ENCODE assay signal across 20 cellular contexts in the genomic region with DNA sequence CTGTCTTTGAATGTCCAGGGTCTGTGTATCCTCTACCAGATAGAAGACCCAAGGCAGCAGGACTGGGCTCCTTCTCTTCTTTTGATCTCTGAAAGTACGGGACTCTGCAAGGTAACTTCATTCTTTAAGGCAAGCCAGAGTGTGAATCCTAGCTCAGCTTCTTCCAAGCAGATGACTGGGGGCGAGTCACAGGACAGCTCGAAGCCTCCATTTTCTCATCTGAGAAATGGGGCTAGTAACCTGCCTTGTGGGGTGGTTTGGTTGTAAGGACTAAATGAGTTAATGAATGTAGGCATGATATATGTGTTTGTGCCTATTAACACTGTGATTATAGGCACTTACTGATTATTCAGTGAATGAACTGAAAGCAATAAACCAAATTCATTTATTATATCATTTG. TPM values are rescaled to one million over a fixed set of nuclear protein-coding genes. Genes with fewer than 3 reads are reported as not detected.
A peak's percentile ranks its signal among the peaks of the same experiment; 100 is the strongest.
DNase-seq lines count a peak whose midpoint lies in the region; ATAC-seq and TF ChIP-seq lines count a peak whose summit lies in the region.
"Had no signal": no experiment of that assay in that cellular context is flagged by ENCODE, and none has a peak within 500 bp of the region (broad histone marks: within the 10 kb centered on the region; RNA-seq: fewer than 3 reads in every experiment).

No MANE protein-coding gene starts in this region.

- H3K79me2 ChIP-seq in GM23248 (ENCODE audit: insufficient read depth), result no peaks in the 10 kb centered on the region

- no peaks in the 10 kb centered on the region for H3K4me1 ChIP-seq in GM23248 (ENCODE audit: insufficient read depth)

- no peak overlapping the region for H3K9ac ChIP-seq in GM23248
- H3K9ac ChIP-seq: neural progenitor cell had no signal

- H3K4me2 ChIP-seq in GM23248 (ENCODE audit: unreplicated experiment), result no peak overlapping the region
- H3K4me2 ChIP-seq: GM23338, neural progenitor cell, smooth muscle cell had no signal

- CTCF ChIA-PET in CD4-positive, alpha-beta T cell (lab: Charles Lee), result interaction anchor here (1.3 to 5.0 kb wide), 3 partner anchors 13 to 47 kb away, joined by 3 to 25 read pairs (median 3); a partner anchor contains a TSS

- H3K9me3 Mint-ChIP-seq in activated CD4-positive, alpha-beta T cell treated with anti-CD3 and anti-CD28 coated beads, Interleukin-2, amount 10 ng/mL, durations not matched to agents 24 days and 14 days, result no peaks in the 10 kb centered on the region
- no peaks in the 10 kb centered on the region for H3K9me3 Mint-ChIP-seq in CD4-positive, alpha-beta T cell
- no peaks in the 10 kb centered on the region for H3K9me3 Mint-ChIP-seq in activated T-helper 2 cell treated with anti-CD3 and anti-CD28 coated beads, Interferon-gamma antibody, Interleukin-2, Interleukin-4, amounts not matched to agents 10 μg/mL and 5 μg/mL and 100 μg/mL, durations not matched to agents 14 hours and 24 hours and 36 hours
- no peaks in the 10 kb centered on the region for H3K9me3 Mint-ChIP-seq in natural killer cell treated with Interleukin-12 subunit alpha and Interleukin-12 subunit beta and Interleukin-15 and Interleukin-18, amount 100 ng/mL, for 72 hours

- no peaks in the 10 kb centered on the region for H3K36me3 ChIP-seq in GM23248 (ENCODE audit: low read depth)
- H3K36me3 ChIP-seq: neural progenitor cell had no signal

- H3K4me3 ChIP-seq in GM23248, result no peak overlapping the region
- H3K4me3 ChIP-seq: GM23338, neural progenitor cell, smooth muscle cell had no signal

- H3K9me3 ChIP-seq in CD4-positive, alpha-beta T cell (ENCODE audit: control insufficient read depth, low read length), result no peaks in the 10 kb centered on the region
- H3K9me3 ChIP-seq in GM23248 (ENCODE audit: low read depth), result no peaks in the 10 kb centered on the region

- no peaks in the 10 kb centered on the region for H3K9me2 ChIP-seq in GM23248 (ENCODE audit: insufficient read depth)

- no peaks in the 10 kb centered on the region for H4K20me1 ChIP-seq in GM23248 (ENCODE audit: insufficient read depth)

- H2AFZ ChIP-seq in GM23248, result no peak overlapping the region
- H2AFZ ChIP-seq: GM23338, neural progenitor cell had no signal

- intact Hi-C loops in activated CD4-positive, alpha-beta T cell treated with anti-CD3 and anti-CD28 coated beads, Interleukin-2, amount 10 ng/mL, durations not matched to agents 24 days and 14 days (cut with micrococcal nuclease), result loop anchor here (5.0 kb wide), 1 partner anchor 44 kb away; no protein-coding TSS in a partner anchor
- intact Hi-C loops in CD4-positive, alpha-beta T cell (cut with DNase I, micrococcal nuclease), result loop anchor here in 1 of 2 experiments (5.0 kb wide), 1 partner anchor 311 kb away; a partner anchor contains a TSS
- intact Hi-C loops in activated T-helper 2 cell treated with anti-CD3 and anti-CD28 coated beads, Interferon-gamma antibody, Interleukin-2, Interleukin-4, amounts not matched to agents 10 μg/mL and 5 μg/mL and 100 μg/mL, durations not matched to agents 14 hours and 24 hours and 36 hours (cut with micrococcal nuclease), result no loop called here

- no peak for TF ChIP-seq CTCF in CD4-positive, alpha-beta T cell (IDR thresholded peaks at IDR 0.05)

- H3F3A ChIP-seq in GM23248 (ENCODE audit: insufficient read depth), result no peaks in the 10 kb centered on the region

- H3K27ac ChIP-seq in CD4-positive, alpha-beta T cell (ENCODE audit: low read depth, low read length), result peak overlapping the region; percentile 48
- no peak overlapping the region for H3K27ac ChIP-seq in GM23248
- H3K27ac ChIP-seq: neural progenitor cell had no signal

- H3K27me3 Mint-ChIP-seq in activated CD4-positive, alpha-beta T cell treated with anti-CD3 and anti-CD28 coated beads, Interleukin-2, amount 10 ng/mL, durations not matched to agents 24 days and 14 days, result no peaks in the 10 kb centered on the region
- H3K27me3 Mint-ChIP-seq in CD4-positive, alpha-beta T cell, result no peaks in the 10 kb centered on the region
- no peaks in the 10 kb centered on the region for H3K27me3 Mint-ChIP-seq in activated T-helper 2 cell treated with anti-CD3 and anti-CD28 coated beads, Interferon-gamma antibody, Interleukin-2, Interleukin-4, amounts not matched to agents 10 μg/mL and 5 μg/mL and 100 μg/mL, durations not matched to agents 14 hours and 24 hours and 36 hours (ENCODE audit: low read depth)
- H3K27me3 Mint-ChIP-seq in natural killer cell treated with Interleukin-12 subunit alpha and Interleukin-12 subunit beta and Interleukin-15 and Interleukin-18, amount 100 ng/mL, for 72 hours, result no peaks in the 10 kb centered on the region
- H3K27me3 Mint-ChIP-seq: brain had no signal

- peak overlapping the region; percentile 65 for H3K4me3 Mint-ChIP-seq in activated CD4-positive, alpha-beta T cell treated with anti-CD3 and anti-CD28 coated beads, Interleukin-2, amount 10 ng/mL, durations not matched to agents 24 days and 14 days
- peak overlapping the region; percentile 77 for H3K4me3 Mint-ChIP-seq in CD4-positive, alpha-beta T cell
- no peak overlapping the region for H3K4me3 Mint-ChIP-seq in activated T-helper 2 cell treated with anti-CD3 and anti-CD28 coated beads, Interferon-gamma antibody, Interleukin-2, Interleukin-4, amounts not matched to agents 10 μg/mL and 5 μg/mL and 100 μg/mL, durations not matched to agents 14 hours and 24 hours and 36 hours (ENCODE audit: low read depth)
- H3K4me3 Mint-ChIP-seq in natural killer cell treated with Interleukin-12 subunit alpha and Interleukin-12 subunit beta and Interleukin-15 and Interleukin-18, amount 100 ng/mL, for 72 hours, result no peak overlapping the region
- H3K4me3 Mint-ChIP-seq: brain, GM23338, neural progenitor cell had no signal

- 95% methylated on average over 3 of the region's 3 CpGs for WGBS in GM23248 (ENCODE audit: low coverage in 1 of 2, low lambda C conversion rate in 2 of 2, missing lambda C conversion rate in 2 of 2), 2 experiments

- peaks cover 31% of the 10 kb centered on the region for H3K36me3 Mint-ChIP-seq in activated CD4-positive, alpha-beta T cell treated with anti-CD3 and anti-CD28 coated beads, Interleukin-2, amount 10 ng/mL, durations not matched to agents 24 days and 14 days (ENCODE audit: low read depth)
- peaks cover 37% of the 10 kb centered on the region for H3K36me3 Mint-ChIP-seq in CD4-positive, alpha-beta T cell (ENCODE audit: low read depth)
- peaks cover 39% of the 10 kb centered on the region for H3K36me3 Mint-ChIP-seq in activated T-helper 2 cell treated with anti-CD3 and anti-CD28 coated beads, Interferon-gamma antibody, Interleukin-2, Interleukin-4, amounts not matched to agents 10 μg/mL and 5 μg/mL and 100 μg/mL, durations not matched to agents 14 hours and 24 hours and 36 hours (ENCODE audit: low read depth)
- peaks cover 6% of the 10 kb centered on the region for H3K36me3 Mint-ChIP-seq in natural killer cell treated with Interleukin-12 subunit alpha and Interleukin-12 subunit beta and Interleukin-15 and Interleukin-18, amount 100 ng/mL, for 72 hours

- no peak for DNase-seq in activated CD4-positive, alpha-beta T cell treated with anti-CD3 and anti-CD28 coated beads, Interleukin-2, amount 10 ng/mL, durations not matched to agents 24 days and 14 days
- DNase-seq in activated CD4-positive, alpha-beta T cell treated with anti-CD3 and anti-CD28 coated beads for 1 hour, result no peak
- DNase-seq in CD4-positive, alpha-beta T cell, result no peak
- no peak for DNase-seq in activated T-helper 2 cell treated with anti-CD3 and anti-CD28 coated beads, Interferon-gamma antibody, Interleukin-2, Interleukin-4, amounts not matched to agents 10 μg/mL and 5 μg/mL and 100 μg/mL, durations not matched to agents 14 hours and 24 hours and 36 hours (ENCODE audit: low spot score)
- no peak for DNase-seq in natural killer cell treated with Interleukin-12 subunit alpha and Interleukin-12 subunit beta and Interleukin-15 and Interleukin-18, amount 100 ng/mL, for 72 hours (ENCODE audit: low spot score)
- no peak for DNase-seq in GM23248
- DNase-seq in GF-D8 (lab: John Stamatoyannopoulos, UW), result no peak
- DNase-seq: activated CD4-positive, alpha-beta T cell treated with anti-CD3 and anti-CD28 coated beads for 48 hours; cortex of kidney; mesendoderm; MM.1S; NCI-H1694; NCI-H82; SHP77 treated with DMSO at 0.1 percent for 48 hours; trophoblast cell had no signal

- POLR2A ChIA-PET in CD4-positive, alpha-beta T cell (lab: Charles Lee), result interaction anchor here (0.9 to 1.9 kb wide), 6 partner anchors 13 to 133 kb away, joined by 3 to 8 read pairs (median 6); no protein-coding TSS in a partner anchor

- H3K27ac Mint-ChIP-seq in activated CD4-positive, alpha-beta T cell treated with anti-CD3 and anti-CD28 coated beads, Interleukin-2, amount 10 ng/mL, durations not matched to agents 24 days and 14 days, result peak overlapping the region; percentile 73
- H3K27ac Mint-ChIP-seq in CD4-positive, alpha-beta T cell, result peak overlapping the region; percentile 81
- H3K27ac Mint-ChIP-seq in activated T-helper 2 cell treated with anti-CD3 and anti-CD28 coated beads, Interferon-gamma antibody, Interleukin-2, Interleukin-4, amounts not matched to agents 10 μg/mL and 5 μg/mL and 100 μg/mL, durations not matched to agents 14 hours and 24 hours and 36 hours, result peak overlapping the region; percentile 80
- peak overlapping the region; percentile 61 to 83 for H3K27ac Mint-ChIP-seq in natural killer cell treated with Interleukin-12 subunit alpha and Interleukin-12 subunit beta and Interleukin-15 and Interleukin-18, amount 100 ng/mL, for 72 hours
- H3K27ac Mint-ChIP-seq: brain, neural progenitor cell had no signal

- in situ Hi-C loops in GM23248 (cut with MboI), result no loop called here

- no peak for ATAC-seq in CD4-positive, alpha-beta T cell (ENCODE audit: poor library complexity)
- no peak for ATAC-seq in natural killer cell treated with Interleukin-12 subunit alpha and Interleukin-12 subunit beta and Interleukin-15 and Interleukin-18, amount 100 ng/mL, for 72 hours
- ATAC-seq in HG02642 (IDR thresholded peaks at IDR 0.05; ENCODE audit: poor library complexity, unreplicated experiment), result no peak

- H3K27me3 ChIP-seq in CD4-positive, alpha-beta T cell (ENCODE audit: control insufficient read depth, insufficient read depth, low read length), result no peaks in the 10 kb centered on the region
- H3K27me3 ChIP-seq in GM23248 (replicated peaks; ENCODE audit: insufficient read depth), result no peaks in the 10 kb centered on the region
- H3K27me3 ChIP-seq: neural progenitor cell had no signal

- H3K4me1 Mint-ChIP-seq in activated CD4-positive, alpha-beta T cell treated with anti-CD3 and anti-CD28 coated beads, Interleukin-2, amount 10 ng/mL, durations not matched to agents 24 days and 14 days, result peaks cover 42% of the 10 kb centered on the region
- H3K4me1 Mint-ChIP-seq in CD4-positive, alpha-beta T cell (ENCODE audit: low read depth), result peaks cover 79% of the 10 kb centered on the region
- peaks cover 39% of the 10 kb centered on the region for H3K4me1 Mint-ChIP-seq in activated T-helper 2 cell treated with anti-CD3 and anti-CD28 coated beads, Interferon-gamma antibody, Interleukin-2, Interleukin-4, amounts not matched to agents 10 μg/mL and 5 μg/mL and 100 μg/mL, durations not matched to agents 14 hours and 24 hours and 36 hours (ENCODE audit: low read depth)
- peaks cover 49 to 55% of the 10 kb centered on the region in 2 donors for H3K4me1 Mint-ChIP-seq in natural killer cell treated with Interleukin-12 subunit alpha and Interleukin-12 subunit beta and Interleukin-15 and Interleukin-18, amount 100 ng/mL, for 72 hours (ENCODE audit: low read depth in 2 of 2)
- H3K4me1 Mint-ChIP-seq: brain had no signal

RNA-seq across cellular contexts. Expression of a gene that starts 46.7 kb away (rescaled TPM):
- total RNA-seq in activated CD4-positive, alpha-beta T cell treated with anti-CD3 and anti-CD28 coated beads, Interleukin-2, amount 10 ng/mL, durations not matched to agents 24 days and 14 days, result 49.1 and 52.8 TPM in 2 replicates
- total RNA-seq in CD4-positive, alpha-beta T cell, result 100 to 1,000 TPM; 147 to 156 TPM
- 52.3 and 58.3 TPM in 2 replicates for total RNA-seq in activated T-helper 2 cell treated with anti-CD3 and anti-CD28 coated beads, Interferon-gamma antibody, Interleukin-2, Interleukin-4, amounts not matched to agents 10 μg/mL and 5 μg/mL and 100 μg/mL, durations not matched to agents 14 hours and 24 hours and 36 hours
- 100 to 1,000 TPM in 1 of 2 donors, 10 to 100 TPM in 1; 82.4 to 124 TPM for total RNA-seq in natural killer cell treated with Interleukin-12 subunit alpha and Interleukin-12 subunit beta and Interleukin-15 and Interleukin-18, amount 100 ng/mL, for 72 hours
- total RNA-seq in GM23248 (2014; rRNA removed; shearing (Covaris generic)), result 4.0 and 5.1 TPM in 2 replicates
- 2.7 and 3.9 TPM in 2 replicates for polyA plus RNA-seq in GM23248 (2016; fragmentation: Nextera tagmentation; extraction: Ambion mirVana)

Comparison
In these comparisons a context has a peak if more than half of its experiments do, and no peak if none do; other contexts are left out.
1. H3K4me3 Mint-ChIP-seq: peak in activated CD4-positive, alpha-beta T cell treated with anti-CD3 and anti-CD28 coated beads, Interleukin-2, amount 10 ng/mL, durations not matched to agents 24 days and 14 days (single experiment) and CD4-positive, alpha-beta T cell (single experiment); none in activated T-helper 2 cell treated with anti-CD3 and anti-CD28 coated beads, Interferon-gamma antibody, Interleukin-2, Interleukin-4, amounts not matched to agents 10 μg/mL and 5 μg/mL and 100 μg/mL, durations not matched to agents 14 hours and 24 hours and 36 hours (single experiment) and natural killer cell treated with Interleukin-12 subunit alpha and Interleukin-12 subunit beta and Interleukin-15 and Interleukin-18, amount 100 ng/mL, for 72 hours (single experiment).
2. Peak in every context shown above with its lines, with median percentiles within 50 percentile points of each other: H3K27ac Mint-ChIP-seq.